In genomic region chr16:871562-872330, GRCh38 we compare ENCODE assay signal across 24 cellular contexts.
"Had no signal": no experiment of that assay in that cellular context is flagged by ENCODE, and none has a peak within 500 bp of the region (broad histone marks: within the 10 kb centered on the region; RNA-seq: fewer than 3 reads in every experiment).

No MANE protein-coding gene starts in this region.

- H3K27me3 ChIP-seq: adrenal gland, breast epithelium, esophagus squamous epithelium, gastrocnemius medialis, neutrophil, pancreas, upper lobe of right lung had no signal

- H3K4me2 ChIP-seq: smooth muscle cell had no signal

- H3K4me3 Mint-ChIP-seq: activated CD4-positive, alpha-beta memory T cell treated with anti-CD3 and anti-CD28 coated beads for 36 hours; activated naive CD4-positive, alpha-beta T cell treated with anti-CD3 and anti-CD28 coated beads, Interleukin-2, amount 50 U/mL, for 24 hours; activated T-cell treated with anti-CD3 and anti-CD28 coated beads, Interleukin-2, amount 50 U/mL, for 72 hours; endodermal cell; mesothelial cell of epicardium; natural killer cell; stimulated activated memory B cell treated with anti-CD40 and anti-IgM and Interleukin-4, amounts not matched to agents 10 μg/mL and 1 μg/mL and 100 μg/mL, for 72 hours had no signal

- ATAC-seq: activated T-cell treated with anti-CD3 and anti-CD28 coated beads, Interleukin-2, amount 50 U/mL, for 72 hours; gastrocnemius medialis; natural killer cell; pancreas; sciatic nerve; SK-N-SH treated with all-trans-retinoic acid at 6 μM for 48 hours; upper lobe of right lung had no signal

- H3K4me1 ChIP-seq: adrenal gland, breast epithelium, esophagus squamous epithelium, gastrocnemius medialis, pancreas, upper lobe of right lung had no signal

- H3K4me3 ChIP-seq: adrenal gland, breast epithelium, esophagus squamous epithelium, gastrocnemius medialis, pancreas, smooth muscle cell, upper lobe of right lung had no signal

- H3K27ac ChIP-seq: adrenal gland, breast epithelium, esophagus squamous epithelium, gastrocnemius medialis, neutrophil, pancreas, upper lobe of right lung had no signal

- H3K9me3 ChIP-seq: adrenal gland, breast epithelium, esophagus squamous epithelium, gastrocnemius medialis, neutrophil, pancreas, upper lobe of right lung had no signal

- H3K9me3 Mint-ChIP-seq: activated CD4-positive, alpha-beta memory T cell treated with anti-CD3 and anti-CD28 coated beads for 36 hours; activated naive CD4-positive, alpha-beta T cell treated with anti-CD3 and anti-CD28 coated beads, Interleukin-2, amount 50 U/mL, for 24 hours; activated T-cell treated with anti-CD3 and anti-CD28 coated beads, Interleukin-2, amount 50 U/mL, for 72 hours; endodermal cell; mesothelial cell of epicardium; natural killer cell; stimulated activated memory B cell treated with anti-CD40 and anti-IgM and Interleukin-4, amounts not matched to agents 10 μg/mL and 1 μg/mL and 100 μg/mL, for 72 hours had no signal

- H3K4me1 Mint-ChIP-seq: activated naive CD4-positive, alpha-beta T cell treated with anti-CD3 and anti-CD28 coated beads, Interleukin-2, amount 50 U/mL, for 24 hours; endodermal cell; mesothelial cell of epicardium had no signal

- H3K27me3 Mint-ChIP-seq: activated CD4-positive, alpha-beta memory T cell treated with anti-CD3 and anti-CD28 coated beads for 36 hours; activated naive CD4-positive, alpha-beta T cell treated with anti-CD3 and anti-CD28 coated beads, Interleukin-2, amount 50 U/mL, for 24 hours; stimulated activated memory B cell treated with anti-CD40 and anti-IgM and Interleukin-4, amounts not matched to agents 10 μg/mL and 1 μg/mL and 100 μg/mL, for 72 hours had no signal

- H3K27ac Mint-ChIP-seq: activated CD4-positive, alpha-beta memory T cell treated with anti-CD3 and anti-CD28 coated beads for 36 hours; activated naive CD4-positive, alpha-beta T cell treated with anti-CD3 and anti-CD28 coated beads, Interleukin-2, amount 50 U/mL, for 24 hours; activated T-cell treated with anti-CD3 and anti-CD28 coated beads, Interleukin-2, amount 50 U/mL, for 72 hours; endodermal cell; mesothelial cell of epicardium; natural killer cell; stimulated activated memory B cell treated with anti-CD40 and anti-IgM and Interleukin-4, amounts not matched to agents 10 μg/mL and 1 μg/mL and 100 μg/mL, for 72 hours had no signal

- H3K36me3 Mint-ChIP-seq: activated CD4-positive, alpha-beta memory T cell treated with anti-CD3 and anti-CD28 coated beads for 36 hours; natural killer cell had no signal

- H3K36me3 ChIP-seq: adrenal gland, breast epithelium, pancreas had no signal

- DNase-seq: activated CD4-positive, alpha-beta memory T cell treated with anti-CD3 and anti-CD28 coated beads for 36 hours; activated CD4-positive, alpha-beta T cell treated with anti-CD3 and anti-CD28 coated beads for 48 hours; activated gamma-delta T cell; activated T-cell treated with anti-CD3 and anti-CD28 coated beads, Interleukin-2, amount 50 U/mL, for 72 hours; adrenal gland; cerebellar nuclear complex; cortex of kidney; endodermal cell; esophagus squamous epithelium; gastrocnemius medialis; head of caudate nucleus; hypothalamus; natural killer cell; stimulated activated CD4-positive, alpha-beta T cell treated with anti-CD3 and anti-CD28 coated beads, Interleukin-15, amount 100 ng/mL, for 24 hours; upper lobe of right lung had no signal
